Comparison of ENCODE assay signal across 14 cellular contexts in the genomic region with DNA sequence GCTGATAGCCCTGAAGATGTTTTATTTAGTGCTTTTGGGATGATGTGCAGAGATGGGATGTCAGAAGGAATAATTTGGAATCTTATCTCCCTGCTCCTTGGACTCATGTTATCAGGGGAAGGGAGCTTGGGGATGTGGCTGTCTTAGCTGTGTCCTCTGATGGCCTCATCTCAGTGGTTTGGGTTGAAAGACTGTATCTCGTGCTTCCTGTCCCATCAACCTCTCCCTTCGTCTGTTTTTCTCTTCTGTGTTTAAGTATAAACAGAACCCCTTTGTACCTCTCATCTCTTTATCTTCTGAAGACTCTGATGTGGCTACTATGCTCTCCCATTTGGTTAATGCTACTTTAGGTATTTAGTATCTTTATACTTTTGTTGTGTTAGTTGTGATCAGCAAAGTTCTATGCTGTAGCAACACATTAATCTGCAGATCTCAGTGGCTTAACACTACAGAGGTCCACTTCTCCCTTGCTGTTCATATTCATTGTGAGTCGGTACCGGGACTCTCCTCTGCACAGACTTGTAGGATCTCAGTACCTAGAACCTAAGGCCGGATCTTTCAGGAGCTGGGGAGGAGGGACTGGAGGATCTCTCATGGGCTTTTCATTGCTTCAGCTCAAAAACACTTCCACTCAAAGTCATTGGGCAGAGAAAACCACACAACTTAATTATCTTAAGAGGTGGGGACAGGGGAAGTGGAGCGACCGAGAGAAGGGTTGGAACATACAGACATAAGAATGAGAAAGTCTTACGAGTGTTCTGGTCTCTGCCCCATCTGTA. TPM values are rescaled to one million over a fixed set of nuclear protein-coding genes. Genes with fewer than 3 reads are reported as not detected.
DNase-seq lines count a peak whose midpoint lies in the region; ATAC-seq and TF ChIP-seq lines count a peak whose summit lies in the region.
"Had no signal": no experiment of that assay in that cellular context is flagged by ENCODE, and none has a peak within 500 bp of the region (broad histone marks: within the 10 kb centered on the region; RNA-seq: fewer than 3 reads in every experiment).

No MANE protein-coding gene starts in this region.

- intact Hi-C loops in Caco-2 (cut with micrococcal nuclease; ENCODE audit: unreplicated experiment) = no loop called here
- intact Hi-C loops in activated CD8-positive, alpha-beta T cell treated with anti-CD3 and anti-CD28 coated beads for 36 hours (cut with micrococcal nuclease) = no loop called here
- intact Hi-C loops in mucosa of descending colon (cut with DNase I, micrococcal nuclease) = no loop called here

- H3K27ac Mint-ChIP-seq in Caco-2 (ENCODE audit: unreplicated experiment) (peak overlapping the region; percentile 5), endothelial cell (ENCODE audit: unreplicated experiment) (no peak overlapping the region), WTC11 (no peak overlapping the region)
- peak overlapping the region; percentile 89 for H3K27ac Mint-ChIP-seq in activated CD8-positive, alpha-beta T cell treated with anti-CD3 and anti-CD28 coated beads for 36 hours

- peak overlapping the region; percentile 69 for H3K27ac ChIP-seq in KOPT-K1 (ENCODE audit: low read depth, low read length, poor library complexity, severe bottlenecking)
- H3K27ac ChIP-seq: breast epithelium, right lobe of liver had no signal

- H3K4me1 Mint-ChIP-seq in Caco-2 (ENCODE audit: low read depth, unreplicated experiment) (peaks cover 20% of the 10 kb centered on the region), endothelial cell (ENCODE audit: unreplicated experiment) (no peaks in the 10 kb centered on the region), WTC11 (no peaks in the 10 kb centered on the region)
- peaks cover 75% of the 10 kb centered on the region for H3K4me1 Mint-ChIP-seq in activated CD8-positive, alpha-beta T cell treated with anti-CD3 and anti-CD28 coated beads for 36 hours (ENCODE audit: low read depth)

- CTCF ChIA-PET in Caco-2 (lab: Charles Lee) = interaction anchor here (0.6 to 1.0 kb wide), 2 partner anchors 15 to 84 kb away, joined by 3 read pairs; no protein-coding TSS in a partner anchor
- CTCF ChIA-PET in activated CD8-positive, alpha-beta T cell treated with anti-CD3 and anti-CD28 coated beads for 36 hours (lab: Charles Lee) = interaction anchor here (1.0 to 1.5 kb wide), 3 partner anchors 8 to 236 kb away, joined by 4 to 7 read pairs (median 5); no protein-coding TSS in a partner anchor
- CTCF ChIA-PET in WTC11 (lab: Charles Lee) = no interaction called here

- H3K9me3 Mint-ChIP-seq in Caco-2 (ENCODE audit: unreplicated experiment) (no peaks in the 10 kb centered on the region), endothelial cell (ENCODE audit: unreplicated experiment) (no peaks in the 10 kb centered on the region), WTC11 (peaks cover 8% of the 10 kb centered on the region)
- no peaks in the 10 kb centered on the region for H3K9me3 Mint-ChIP-seq in activated CD8-positive, alpha-beta T cell treated with anti-CD3 and anti-CD28 coated beads for 36 hours

- H3K4me3 Mint-ChIP-seq in Caco-2 (ENCODE audit: unreplicated experiment) (no peak overlapping the region), endothelial cell (ENCODE audit: unreplicated experiment) (no peak overlapping the region), WTC11 (no peak overlapping the region)
- H3K4me3 Mint-ChIP-seq in activated CD8-positive, alpha-beta T cell treated with anti-CD3 and anti-CD28 coated beads for 36 hours = peak overlapping the region; percentile 59

- H3K4me3 ChIP-seq in Caco-2 (ENCODE audit: low read depth, low read length) (no peak overlapping the region), mucosa of descending colon (no peak overlapping the region)
- H3K4me3 ChIP-seq: breast epithelium, HAP-1, right lobe of liver had no signal

- DNase-seq in Caco-2 (no peak), mucosa of descending colon (no peak), endothelial cell (ENCODE audit: low spot score) (no peak), WTC11 (ENCODE audit: low spot score) (no peak)
- peak; percentile 46 for DNase-seq in activated CD8-positive, alpha-beta T cell treated with anti-CD3 and anti-CD28 coated beads for 36 hours
- DNase-seq: glutamatergic neuron, kidney glomerular epithelial cell, NCI-H2171 treated with DMSO at 0.1 percent for 48 hours, right lobe of liver, substantia nigra had no signal

- no TSS peak for BruUV-seq in Caco-2 (replicated peaks; lab: Mats Ljungman, UMichigan)

- no peaks in the 10 kb centered on the region for H3K9me3 ChIP-seq in Caco-2
- no peaks in the 10 kb centered on the region for H3K9me3 ChIP-seq in KOPT-K1 (ENCODE audit: insufficient read depth, low read length, poor library complexity, severe bottlenecking)
- no peaks in the 10 kb centered on the region for H3K9me3 ChIP-seq in mucosa of descending colon
- H3K9me3 ChIP-seq: breast epithelium, HAP-1, right lobe of liver had no signal

- peaks cover 11% of the 10 kb centered on the region for H3K4me1 ChIP-seq in Caco-2
- no peaks in the 10 kb centered on the region for H3K4me1 ChIP-seq in mucosa of descending colon (ENCODE audit: low read depth)
- H3K4me1 ChIP-seq: breast epithelium, HAP-1, right lobe of liver had no signal

- H3K27me3 Mint-ChIP-seq in Caco-2 (ENCODE audit: insufficient read depth, unreplicated experiment) (no peaks in the 10 kb centered on the region), endothelial cell (ENCODE audit: unreplicated experiment) (no peaks in the 10 kb centered on the region), WTC11 (ENCODE audit: low read depth) (no peaks in the 10 kb centered on the region)
- H3K27me3 Mint-ChIP-seq in activated CD8-positive, alpha-beta T cell treated with anti-CD3 and anti-CD28 coated beads for 36 hours = no peaks in the 10 kb centered on the region

- H3K27me3 ChIP-seq in Caco-2 (replicated peaks; ENCODE audit: control insufficient read depth, insufficient read depth, low read length) = no peaks in the 10 kb centered on the region
- H3K27me3 ChIP-seq: breast epithelium, right lobe of liver had no signal

- TF ChIP-seq CTCF in Caco-2 (IDR thresholded peaks at IDR 0.05; ENCODE audit: insufficient read depth in 1 of 2, low read depth in 1 of 2, low read length in 1 of 2, severe bottlenecking in 1 of 2, unreplicated experiment in 1 of 2) (no peak), mucosa of descending colon (IDR thresholded peaks at IDR 0.05) (no peak), endothelial cell (IDR thresholded peaks at IDR 0.05; ENCODE audit: unreplicated experiment) (no peak), WTC11 (IDR thresholded peaks at IDR 0.05) (no peak)
- TF ChIP-seq CTCF in activated CD8-positive, alpha-beta T cell treated with anti-CD3 and anti-CD28 coated beads for 36 hours (IDR thresholded peaks at IDR 0.05) = no peak

- POLR2A ChIA-PET in Caco-2 (lab: Charles Lee) = no interaction called here
- POLR2A ChIA-PET in activated CD8-positive, alpha-beta T cell treated with anti-CD3 and anti-CD28 coated beads for 36 hours (lab: Charles Lee) = interaction anchor here (0.6 to 1.4 kb wide), 6 partner anchors 14 to 50 kb away, joined by 3 to 8 read pairs (median 4); no protein-coding TSS in a partner anchor
- POLR2A ChIA-PET in WTC11 (lab: Charles Lee) = no interaction called here

- H3K36me3 ChIP-seq in Caco-2 (ENCODE audit: control insufficient read depth, insufficient read depth, low read length) (no peaks in the 10 kb centered on the region), KOPT-K1 (ENCODE audit: insufficient read depth, low read length) (peaks cover 20% of the 10 kb centered on the region), mucosa of descending colon (ENCODE audit: low read depth) (no peaks in the 10 kb centered on the region)
- H3K36me3 ChIP-seq: breast epithelium, HAP-1, right lobe of liver had no signal

- peak; percentile 74 for ATAC-seq in activated CD8-positive, alpha-beta T cell treated with anti-CD3 and anti-CD28 coated beads for 36 hours
- ATAC-seq in mucosa of descending colon = peak; percentile 54
- no peak for ATAC-seq in HG02763 (IDR thresholded peaks at IDR 0.05; ENCODE audit: unreplicated experiment)
- ATAC-seq in WTC11 = no peak
- ATAC-seq: right lobe of liver had no signal

- H3K36me3 Mint-ChIP-seq in Caco-2 (ENCODE audit: insufficient read depth, unreplicated experiment) (no peaks in the 10 kb centered on the region), endothelial cell (ENCODE audit: low read depth, unreplicated experiment) (no peaks in the 10 kb centered on the region), WTC11 (peaks cover 4% of the 10 kb centered on the region)
- peaks cover 50% of the 10 kb centered on the region for H3K36me3 Mint-ChIP-seq in activated CD8-positive, alpha-beta T cell treated with anti-CD3 and anti-CD28 coated beads for 36 hours (ENCODE audit: low read depth)

TF ChIP-seq in WTC11, 78 proteins besides CTCF, POLR2A, EP300 and RAD21 (continues in another document):
- TF ChIP-seq ZNF263 (CRISPR knock-in tag; IDR thresholded peaks at IDR 0.05; ENCODE audit: low read depth) = no peak
- TF ChIP-seq, protein P1, sequence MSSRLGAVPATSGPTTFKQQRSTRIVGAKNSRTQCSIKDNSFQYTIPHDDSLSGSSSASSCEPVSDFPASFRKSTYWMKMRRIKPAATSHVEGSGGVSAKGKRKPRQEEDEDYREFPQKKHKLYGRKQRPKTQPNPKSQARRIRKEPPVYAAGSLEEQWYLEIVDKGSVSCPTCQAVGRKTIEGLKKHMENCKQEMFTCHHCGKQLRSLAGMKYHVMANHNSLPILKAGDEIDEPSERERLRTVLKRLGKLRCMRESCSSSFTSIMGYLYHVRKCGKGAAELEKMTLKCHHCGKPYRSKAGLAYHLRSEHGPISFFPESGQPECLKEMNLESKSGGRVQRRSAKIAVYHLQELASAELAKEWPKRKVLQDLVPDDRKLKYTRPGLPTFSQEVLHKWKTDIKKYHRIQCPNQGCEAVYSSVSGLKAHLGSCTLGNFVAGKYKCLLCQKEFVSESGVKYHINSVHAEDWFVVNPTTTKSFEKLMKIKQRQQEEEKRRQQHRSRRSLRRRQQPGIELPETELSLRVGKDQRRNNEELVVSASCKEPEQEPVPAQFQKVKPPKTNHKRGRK (CRISPR knock-in tag; IDR thresholded peaks at IDR 0.05; ENCODE audit: borderline replicate concordance) = no peak

RNA-seq across cellular contexts. Expression of gene PRKCA, which starts 28.8 kb away (rescaled TPM):
- total RNA-seq in Caco-2 (2022) (29.6 and 34.7 TPM in 2 replicates), mucosa of descending colon (10 to 100 TPM; 42.3 to 77.7 (median 56.3) TPM), endothelial cell (ENCODE audit: unreplicated experiment) (2.1 TPM), WTC11 (2021) (21.1 to 29.5 TPM (median 21.6 TPM) in 3 replicates)
- 10 to 100 TPM; 84.4 to 87.9 TPM for total RNA-seq in activated CD8-positive, alpha-beta T cell treated with anti-CD3 and anti-CD28 coated beads for 36 hours

Comparison
In these comparisons a context has a peak if more than half of its experiments do, and no peak if none do; other contexts are left out.
1. H3K27ac Mint-ChIP-seq: peak in Caco-2 (single experiment) and activated CD8-positive, alpha-beta T cell treated with anti-CD3 and anti-CD28 coated beads for 36 hours (single experiment); none in endothelial cell (single experiment) and WTC11 (single experiment).
2. ATAC-seq: peak in activated CD8-positive, alpha-beta T cell treated with anti-CD3 and anti-CD28 coated beads for 36 hours (single experiment) and mucosa of descending colon (single experiment); none in HG02763 (single experiment) and WTC11 (single experiment).